In genomic region chr2:192072261-192072660, GRCh38 we compare ENCODE assay signal across 17 cellular contexts.
"Had no signal": no experiment of that assay in that cellular context is flagged by ENCODE, and none has a peak within 500 bp of the region (broad histone marks: within the 10 kb centered on the region; RNA-seq: fewer than 3 reads in every experiment).

No MANE protein-coding gene starts in this region.

- H3K27me3 Mint-ChIP-seq: memory B cell had no signal

- ATAC-seq: right cardiac atrium had no signal

- H3K27ac Mint-ChIP-seq: activated CD4-positive, alpha-beta T cell treated with anti-CD3 and anti-CD28 coated beads, Interleukin-2, amount 10 ng/mL, durations not matched to agents 24 days and 14 days; activated T-helper 1 cell treated with anti-CD3 and anti-CD28 coated beads, Interleukin-12 subunit alpha, Interleukin-12 subunit beta, Interleukin-2, Interleukin-4 antibody, amounts not matched to agents 30 ng/mL and 10 ng/mL and 1 ng/mL, durations not matched to agents 14 hours and 24 hours and 36 hours; memory B cell had no signal

- H3K27ac ChIP-seq: left ventricle myocardium inferior, prostate gland, skin epidermis, transverse colon, vagina had no signal

- H3K9me3 ChIP-seq: left ventricle myocardium inferior, prostate gland, transverse colon, vagina had no signal

- H3K36me3 ChIP-seq: left ventricle myocardium inferior, prostate gland, transverse colon, vagina had no signal

- H3K27me3 ChIP-seq: transverse colon, vagina had no signal

- H3K4me1 ChIP-seq: left ventricle myocardium inferior, prostate gland, transverse colon, vagina had no signal

- H3K4me3 Mint-ChIP-seq: activated CD4-positive, alpha-beta T cell treated with anti-CD3 and anti-CD28 coated beads, Interleukin-2, amount 10 ng/mL, durations not matched to agents 24 days and 14 days; activated T-helper 1 cell treated with anti-CD3 and anti-CD28 coated beads, Interleukin-12 subunit alpha, Interleukin-12 subunit beta, Interleukin-2, Interleukin-4 antibody, amounts not matched to agents 30 ng/mL and 10 ng/mL and 1 ng/mL, durations not matched to agents 14 hours and 24 hours and 36 hours; memory B cell; nephron progenitor cell had no signal

- H3K9me3 Mint-ChIP-seq: activated CD4-positive, alpha-beta T cell treated with anti-CD3 and anti-CD28 coated beads, Interleukin-2, amount 10 ng/mL, durations not matched to agents 24 days and 14 days; activated T-helper 1 cell treated with anti-CD3 and anti-CD28 coated beads, Interleukin-12 subunit alpha, Interleukin-12 subunit beta, Interleukin-2, Interleukin-4 antibody, amounts not matched to agents 30 ng/mL and 10 ng/mL and 1 ng/mL, durations not matched to agents 14 hours and 24 hours and 36 hours; memory B cell; nephron progenitor cell had no signal

- H3K4me3 ChIP-seq: left ventricle myocardium inferior, prostate gland, skin epidermis, transverse colon, vagina had no signal

- DNase-seq: activated CD4-positive, alpha-beta T cell treated with anti-CD3 and anti-CD28 coated beads, Interleukin-2, amount 10 ng/mL, durations not matched to agents 24 days and 14 days; activated CD4-positive, CD25-positive, alpha-beta regulatory T cell; activated CD8-positive, alpha-beta memory T cell treated with anti-CD3 and anti-CD28 coated beads for 24 hours; activated naive CD4-positive, alpha-beta T cell; left ventricle myocardium inferior; nephron progenitor cell; occipital lobe; right cardiac atrium; stimulated activated CD4-positive, alpha-beta T cell treated with anti-CD3 and anti-CD28 coated beads, Interleukin-15, amount 100 ng/mL, for 24 hours; stimulated activated CD4-positive, alpha-beta T cell treated with anti-CD3 and anti-CD28 coated beads, Interleukin-4, amount 100 ng/mL, for 1 hour; stimulated activated naive CD4-positive, alpha-beta T cell; transverse colon had no signal

- H3K36me3 Mint-ChIP-seq: memory B cell had no signal
